Comparison of ENCODE assay signal across 23 cellular contexts in genomic region chr9:86529496-86530275, GRCh38.
"Had no signal": no experiment of that assay in that cellular context is flagged by ENCODE, and none has a peak within 500 bp of the region (broad histone marks: within the 10 kb centered on the region; RNA-seq: fewer than 3 reads in every experiment).

No MANE protein-coding gene starts in this region.

- H3K27me3 ChIP-seq: cardiac muscle cell, sigmoid colon, transverse colon, vagina had no signal

- H3K4me1 ChIP-seq: transverse colon had no signal

- H3K36me3 ChIP-seq: cardiac muscle cell, sigmoid colon, transverse colon, vagina had no signal

- H3K9me3 ChIP-seq: mucosa of descending colon, sigmoid colon, transverse colon, vagina had no signal

- H3K4me3 ChIP-seq: cardiac muscle cell, mucosa of descending colon, sigmoid colon, transverse colon, vagina had no signal

- DNase-seq: activated CD4-positive, alpha-beta memory T cell treated with anti-CD3 and anti-CD28 coated beads, Interleukin-2, amount 10 ng/mL, durations not matched to agents 7 days and 5 days; activated CD4-positive, alpha-beta T cell treated with anti-CD3 and anti-CD28 coated beads for 48 hours; activated CD4-positive, CD25-positive, alpha-beta regulatory T cell; activated effector memory CD4-positive, alpha-beta T cell treated with Interleukin-2 at 50 U/mL for 16 hours; activated naive CD4-positive, alpha-beta T cell treated with anti-CD3 and anti-CD28 coated beads for 36 hours; activated naive CD8-positive, alpha-beta T cell treated with anti-CD3 and anti-CD28 coated beads, Interleukin-2, amount 10 ng/mL, durations not matched to agents 7 days and 5 days; activated T-cell treated with anti-CD3 and anti-CD28 coated beads, Interleukin-2, amount 50 U/mL, for 72 hours; amniotic stem cell; cortex of kidney; endodermal cell; foreskin fibroblast; immature natural killer cell; left cardiac atrium; mucosa of descending colon; nephron progenitor cell; sigmoid colon; stimulated activated CD4-positive, alpha-beta T cell treated with anti-CD3 and anti-CD28 coated beads, Interleukin-2, amount 100 ng/mL, for 48 hours; stimulated activated CD8-positive, alpha-beta memory T cell treated with anti-CD3 and anti-CD28 coated beads, Interleukin-4, amount 100 ng/mL, for 48 hours; stimulated activated naive B cell treated with anti-CD40 and anti-IgM and Interleukin-4, amounts not matched to agents 10 μg/mL and 1 μg/mL and 100 μg/mL, for 72 hours; T-helper 17 cell; transverse colon had no signal

- ATAC-seq: activated T-cell treated with anti-CD3 and anti-CD28 coated beads, Interleukin-2, amount 50 U/mL, for 72 hours; left cardiac atrium; mucosa of descending colon; stimulated activated naive B cell treated with anti-CD40 and anti-IgM and Interleukin-4, amounts not matched to agents 10 μg/mL and 1 μg/mL and 100 μg/mL, for 72 hours; T-helper 17 cell had no signal

- H3K27ac ChIP-seq: cardiac muscle cell, sigmoid colon, transverse colon, vagina had no signal
